In genomic region chrX:65695849-65696248, GRCh38 we compare ENCODE assay signal across 1 cellular context.
TF ChIP-seq lines count a peak whose summit lies in the region.

No MANE protein-coding gene starts in this region.

TF ChIP-seq in endothelial cell of umbilical vein, 7 proteins besides CTCF, POLR2A, EP300 and RAD21:
- TF ChIP-seq MYC (IDR thresholded peaks at IDR 0.05; ENCODE audit: low read depth, low read length) (no peak), MAX (IDR thresholded peaks at IDR 0.05; ENCODE audit: insufficient read depth, insufficient read length) (no peak), POLR2AphosphoS5 (IDR thresholded peaks at IDR 0.05; ENCODE audit: insufficient read depth, low read depth, low read length) (no peak), EZH2 (IDR thresholded peaks at IDR 0.05; ENCODE audit: borderline replicate concordance, low read depth, low read length, severe bottlenecking) (no peak)
TF ChIP-seq in endothelial cell of umbilical vein: peak in this region for 0.
